In the genomic region with DNA sequence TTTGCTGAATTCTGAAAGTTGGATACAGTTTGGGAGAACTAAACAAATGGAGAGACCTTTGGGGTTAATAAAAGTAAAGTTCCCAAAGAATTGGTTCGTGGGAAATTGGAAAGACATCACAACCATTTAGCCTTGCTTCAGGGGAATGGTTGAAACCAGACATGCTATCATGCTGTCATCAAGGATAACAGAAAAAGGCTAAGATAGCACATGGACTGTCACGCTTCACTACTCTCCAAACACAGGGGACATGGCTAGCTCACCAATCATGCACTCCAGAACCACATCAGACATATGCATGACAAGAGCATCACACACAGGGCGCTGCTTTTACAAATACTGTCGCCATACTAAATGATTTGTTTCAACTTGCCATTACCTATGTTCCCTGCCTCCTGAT, we compare ENCODE assay signal across 14 cellular contexts.
"Had no signal": no experiment of that assay in that cellular context is flagged by ENCODE, and none has a peak within 500 bp of the region (broad histone marks: within the 10 kb centered on the region; RNA-seq: fewer than 3 reads in every experiment).

No MANE protein-coding gene starts in this region.

- H3K79me2 ChIP-seq: parathyroid adenoma had no signal

- H3K4me3 ChIP-seq: cardiac muscle cell had no signal

- H3K36me3 ChIP-seq: cardiac muscle cell, neutrophil had no signal

- H3K4me1 ChIP-seq: parathyroid adenoma had no signal

- H3K9me3 ChIP-seq: neutrophil had no signal

- H3K27me3 ChIP-seq: cardiac muscle cell, neutrophil had no signal

- DNase-seq: activated CD4-positive, alpha-beta T cell treated with anti-CD3 and anti-CD28 coated beads for 48 hours; activated CD8-positive, alpha-beta memory T cell treated with anti-CD3 and anti-CD28 coated beads, Interleukin-2, amount 50 U/mL, for 4 hours; activated CD8-positive, alpha-beta T cell treated with anti-CD3 and anti-CD28 coated beads, Interleukin-2, amount 10 ng/mL, durations not matched to agents 7 days and 5 days; activated effector memory CD4-positive, alpha-beta T cell treated with anti-CD3 and anti-CD28 coated beads, Interleukin-2, amount 50 U/mL, for 16 hours; activated T-cell treated with anti-CD3 and anti-CD28 coated beads, Interleukin-2, amount 50 U/mL, for 48 hours; left colon; mammary epithelial cell; naive B cell had no signal

- H3K27ac ChIP-seq: cardiac muscle cell, neutrophil, parathyroid adenoma had no signal

- FAIRE-seq: endometrium had no signal

- H2AFZ ChIP-seq: parathyroid adenoma had no signal

- ATAC-seq: activated CD8-positive, alpha-beta T cell treated with anti-CD3 and anti-CD28 coated beads, Interleukin-2, amount 10 ng/mL, durations not matched to agents 7 days and 5 days; activated naive CD4-positive, alpha-beta T cell treated with anti-CD3 and anti-CD28 coated beads, Interleukin-2, amount 50 U/mL, for 72 hours; left colon; stimulated activated memory B cell treated with anti-CD40 and anti-IgM and Interleukin-4, amounts not matched to agents 10 μg/mL and 1 μg/mL and 100 μg/mL, for 72 hours had no signal
